ENCODE assay signal across 1 cellular context in genomic region chr20:22577515-22578220, GRCh38.
TF ChIP-seq lines count a peak whose summit lies in the region.

No MANE protein-coding gene starts in this region.

TF ChIP-seq in HepG2, 621 proteins besides CTCF, POLR2A, EP300 and RAD21 (continued from another document and continues in another):
- TF ChIP-seq ZNF136 (CRISPR knock-in tag; IDR thresholded peaks at IDR 0.05; ENCODE audit: low read depth) (0 out of 2 replicates have a peak, but pooled peaks have one; percentile 85), CEBPZ (IDR thresholded peaks at IDR 0.05; ENCODE audit: low read length) (no peak), ZBTB7B (CRISPR knock-in tag; IDR thresholded peaks at IDR 0.05) (peak; percentile 70; the same call in 1 of the 2 replicates), ATF7-NPFF (CRISPR knock-in tag; IDR thresholded peaks at IDR 0.05; ENCODE audit: low read depth) (peak; percentile 60; the same call in 1 of the 2 replicates), ZKSCAN5 (CRISPR knock-in tag; IDR thresholded peaks at IDR 0.05) (peak; percentile 81), NR2F6 (IDR thresholded peaks at IDR 0.05) (0 out of 2 replicates have a peak, but pooled peaks have one; percentile 3), NR2F6 (CRISPR knock-in tag; IDR thresholded peaks at IDR 0.05) (no peak), TGIF2 (CRISPR knock-in tag; IDR thresholded peaks at IDR 0.05) (peak; percentile 75; the same call in 1 of the 2 replicates), ZNF496 (CRISPR knock-in tag; IDR thresholded peaks at IDR 0.05; ENCODE audit: insufficient replicate concordance) (no peak), KDM4B (CRISPR knock-in tag; IDR thresholded peaks at IDR 0.05) (no peak), PATZ1 (CRISPR knock-in tag; IDR thresholded peaks at IDR 0.05) (peak; percentile 43; the same call in 1 of the 2 replicates), HCFC1 (IDR thresholded peaks at IDR 0.05; ENCODE audit: low read depth, low read length) (no peak), CBX5 (CRISPR knock-in tag; IDR thresholded peaks at IDR 0.05; ENCODE audit: borderline replicate concordance) (0 out of 2 replicates have a peak, but pooled peaks have one; percentile 8), ZNF256 (CRISPR knock-in tag; conservative IDR thresholded peaks at IDR 0.05) (0 out of 2 replicates have a peak, but pooled peaks have one; percentile 11), ZMYM3 (CRISPR knock-in tag; IDR thresholded peaks at IDR 0.05) (peak; percentile 81; the same call in 1 of the 2 replicates), MEIS2 (CRISPR knock-in tag; IDR thresholded peaks at IDR 0.05) (peak; percentile 54; the same call in 1 of the 2 replicates), HNRNPL (IDR thresholded peaks at IDR 0.05; ENCODE audit: low read depth, low read length) (peak; percentile 79), HMGXB4 (CRISPR knock-in tag; IDR thresholded peaks at IDR 0.05; ENCODE audit: borderline replicate concordance in 1 of 2, low read depth in 1 of 2) (peak in 1 of 2 experiments; percentile 64; a peak in 2 of 4 replicates), ZNF205 (CRISPR knock-in tag; IDR thresholded peaks at IDR 0.05) (peak; percentile 16; the same call in 1 of the 2 replicates), RNF219 (CRISPR knock-in tag; IDR thresholded peaks at IDR 0.05) (no peak), PAF1 (CRISPR knock-in tag; IDR thresholded peaks at IDR 0.05) (no peak), PCBP1 (IDR thresholded peaks at IDR 0.05; ENCODE audit: borderline replicate concordance, low read depth, low read length) (0 out of 2 replicates have a peak, but pooled peaks have one; percentile 28), KDM1A (CRISPR knock-in tag; IDR thresholded peaks at IDR 0.05) (peak; percentile 80; the same call in 1 of the 2 replicates), KLF6 (CRISPR knock-in tag; IDR thresholded peaks at IDR 0.05) (no peak), MED13 (CRISPR knock-in tag; IDR thresholded peaks at IDR 0.05) (0 out of 2 replicates have a peak, but pooled peaks have one; percentile 32), MXD3 (CRISPR knock-in tag; IDR thresholded peaks at IDR 0.05) (0 out of 2 replicates have a peak, but pooled peaks have one; percentile 36), RFX1 (IDR thresholded peaks at IDR 0.05) (no peak), ZNF781 (CRISPR knock-in tag; IDR thresholded peaks at IDR 0.05; ENCODE audit: borderline replicate concordance, not compliant biosample characterization) (no peak), ZMAT3 (CRISPR knock-in tag; conservative IDR thresholded peaks at IDR 0.05) (peak; percentile 59; the same call in 1 of the 2 replicates), ZFYVE20 (CRISPR knock-in tag; IDR thresholded peaks at IDR 0.05; ENCODE audit: borderline replicate concordance, low read depth) (no peak), ZNF430 (CRISPR knock-in tag; IDR thresholded peaks at IDR 0.05) (peak; percentile 57; the same call in 1 of the 2 replicates), GMEB1 (CRISPR knock-in tag; IDR thresholded peaks at IDR 0.05; ENCODE audit: borderline replicate concordance) (peak; percentile 25; the same call in 1 of the 2 replicates), CAMTA2 (CRISPR knock-in tag; IDR thresholded peaks at IDR 0.05; ENCODE audit: borderline replicate concordance) (no peak), ZNF776 (CRISPR knock-in tag; IDR thresholded peaks at IDR 0.05) (peak; percentile 29; the same call in 1 of the 2 replicates), RARG (CRISPR knock-in tag; IDR thresholded peaks at IDR 0.05; ENCODE audit: low read depth) (peak; percentile 0; the same call in 1 of the 2 replicates), ZNF687 (CRISPR knock-in tag; IDR thresholded peaks at IDR 0.05) (peak; percentile 80), KLF13 (CRISPR knock-in tag; IDR thresholded peaks at IDR 0.05) (peak; percentile 54; the same call in 1 of the 2 replicates), SALL1 (CRISPR knock-in tag; IDR thresholded peaks at IDR 0.05) (peak; percentile 59), NCOA2 (CRISPR knock-in tag; IDR thresholded peaks at IDR 0.05) (peak; percentile 23), FOSL1 (CRISPR knock-in tag; IDR thresholded peaks at IDR 0.05; ENCODE audit: borderline replicate concordance) (peak; percentile 29; the same call in 1 of the 2 replicates), SOX5 (CRISPR knock-in tag; IDR thresholded peaks at IDR 0.05; ENCODE audit: borderline replicate concordance) (0 out of 2 replicates have a peak, but pooled peaks have one; percentile 15), MLLT10 (CRISPR knock-in tag; IDR thresholded peaks at IDR 0.05) (0 out of 2 replicates have a peak, but pooled peaks have one; percentile 19), DMTF1 (CRISPR knock-in tag; IDR thresholded peaks at IDR 0.05) (no peak; the same call in 1 of the 2 replicates), ZNF333 (CRISPR knock-in tag; IDR thresholded peaks at IDR 0.05; ENCODE audit: borderline replicate concordance) (peak; percentile 26; the same call in 1 of the 2 replicates), CENPX (CRISPR knock-in tag; IDR thresholded peaks at IDR 0.05) (no peak)
